ENCODE assay signal across 31 cellular contexts in the genomic region with DNA sequence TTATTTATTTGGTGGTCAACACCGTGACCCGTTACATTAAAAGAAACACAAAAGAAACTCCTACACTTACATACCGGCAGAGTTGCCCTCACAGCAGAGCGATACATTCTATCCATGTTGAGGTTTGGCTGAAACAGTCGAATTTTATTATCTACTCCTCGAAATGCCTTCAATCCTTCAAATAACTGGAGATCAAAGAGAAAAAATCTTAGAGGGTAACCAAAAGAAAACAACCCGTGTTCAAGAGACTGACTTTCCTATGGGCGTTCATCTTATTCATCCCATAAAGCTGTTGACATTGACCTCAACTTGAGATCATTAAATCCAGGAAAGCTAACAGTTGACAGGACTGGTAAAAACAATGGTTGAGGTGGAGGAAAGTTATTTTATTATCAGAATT.
"Had no signal": no experiment of that assay in that cellular context is flagged by ENCODE, and none has a peak within 500 bp of the region (broad histone marks: within the 10 kb centered on the region; RNA-seq: fewer than 3 reads in every experiment).

No MANE protein-coding gene starts in this region.

- H3K9ac ChIP-seq: KMS-11 had no signal

- H3K4me2 ChIP-seq: KMS-11 had no signal

- DNase-seq: activated B cell treated with CpG ODN at 0.5 μM for 24 hours; activated CD4-positive, alpha-beta memory T cell treated with anti-CD3 and anti-CD28 coated beads for 36 hours; activated CD4-positive, alpha-beta T cell treated with anti-CD3 and anti-CD28 coated beads for 4 hours; activated CD4-positive, alpha-beta T cell treated with anti-CD3 and anti-CD28 coated beads, Interleukin-2, amount 50 U/mL, for 1 hour; activated CD4-positive, CD25-positive, alpha-beta regulatory T cell treated with anti-CD3 and anti-CD28 coated beads, Interleukin-2, amount 50 U/mL, for 72 hours; activated CD8-positive, alpha-beta memory T cell treated with anti-CD3 and anti-CD28 coated beads, Interleukin-2, amount 50 U/mL, for 4 hours; activated effector memory CD4-positive, alpha-beta T cell treated with Interleukin-2 at 50 U/mL for 16 hours; activated naive CD4-positive, alpha-beta T cell treated with anti-CD3 and anti-CD28 coated beads, Interleukin-2, amount 10 ng/mL, durations not matched to agents 7 days and 5 days; activated naive CD8-positive, alpha-beta T cell treated with anti-CD3 and anti-CD28 coated beads, Interleukin-2, amount 50 U/mL, for 24 hours; activated T-cell treated with anti-CD3 and anti-CD28 coated beads for 4 hours; activated T-cell treated with anti-CD3 and anti-CD28 coated beads, Interleukin-2, amount 50 U/mL, for 48 hours; anterior cingulate cortex; brain microvascular endothelial cell; central memory CD4-positive, alpha-beta T cell; NCI-H1105; NCI-H1417 treated with DMSO at 0.1 percent for 48 hours; NCI-H187 treated with DMSO at 0.1 percent for 48 hours; NCI-H2081; NCI-H2171 treated with DMSO at 0.1 percent for 48 hours; NCI-H2227 treated with DMSO at 0.1 percent for 48 hours; NCI-H446; NCI-H510A treated with DMSO at 0.1 percent for 48 hours; NCI-H69; Right ventricle myocardium superior; SW 1271; T-helper 1 cell; T-helper 2 cell; T-helper 9 cell had no signal

- H3K4me3 Mint-ChIP-seq: activated B cell treated with CpG ODN at 0.5 μM for 24 hours; activated CD4-positive, alpha-beta memory T cell treated with anti-CD3 and anti-CD28 coated beads for 36 hours; activated naive CD4-positive, alpha-beta T cell treated with anti-CD3 and anti-CD28 coated beads, Interleukin-2, amount 10 ng/mL, durations not matched to agents 7 days and 5 days; activated naive CD8-positive, alpha-beta T cell; activated naive CD8-positive, alpha-beta T cell treated with anti-CD3 and anti-CD28 coated beads, Interleukin-2, amount 50 U/mL, for 24 hours had no signal

- H3K27me3 ChIP-seq: brain microvascular endothelial cell had no signal

- H3K27me3 Mint-ChIP-seq: activated B cell treated with CpG ODN at 0.5 μM for 24 hours; activated CD4-positive, alpha-beta memory T cell treated with anti-CD3 and anti-CD28 coated beads for 36 hours; activated naive CD4-positive, alpha-beta T cell treated with anti-CD3 and anti-CD28 coated beads, Interleukin-2, amount 10 ng/mL, durations not matched to agents 7 days and 5 days; activated naive CD8-positive, alpha-beta T cell; activated naive CD8-positive, alpha-beta T cell treated with anti-CD3 and anti-CD28 coated beads, Interleukin-2, amount 50 U/mL, for 24 hours had no signal

- H3K36me3 Mint-ChIP-seq: activated CD4-positive, alpha-beta memory T cell treated with anti-CD3 and anti-CD28 coated beads for 36 hours; activated naive CD4-positive, alpha-beta T cell treated with anti-CD3 and anti-CD28 coated beads, Interleukin-2, amount 10 ng/mL, durations not matched to agents 7 days and 5 days; activated naive CD8-positive, alpha-beta T cell had no signal

- H3K27ac ChIP-seq: brain microvascular endothelial cell, KMS-11, VCaP had no signal

- H3K9me3 Mint-ChIP-seq: activated B cell treated with CpG ODN at 0.5 μM for 24 hours; activated CD4-positive, alpha-beta memory T cell treated with anti-CD3 and anti-CD28 coated beads for 36 hours; activated naive CD4-positive, alpha-beta T cell treated with anti-CD3 and anti-CD28 coated beads, Interleukin-2, amount 10 ng/mL, durations not matched to agents 7 days and 5 days; activated naive CD8-positive, alpha-beta T cell treated with anti-CD3 and anti-CD28 coated beads, Interleukin-2, amount 50 U/mL, for 24 hours had no signal

- H3K27ac Mint-ChIP-seq: activated B cell treated with CpG ODN at 0.5 μM for 24 hours; activated CD4-positive, alpha-beta memory T cell treated with anti-CD3 and anti-CD28 coated beads for 36 hours; activated naive CD4-positive, alpha-beta T cell treated with anti-CD3 and anti-CD28 coated beads, Interleukin-2, amount 10 ng/mL, durations not matched to agents 7 days and 5 days; activated naive CD8-positive, alpha-beta T cell; activated naive CD8-positive, alpha-beta T cell treated with anti-CD3 and anti-CD28 coated beads, Interleukin-2, amount 50 U/mL, for 24 hours had no signal

- H3K4me1 Mint-ChIP-seq: activated B cell treated with CpG ODN at 0.5 μM for 24 hours; activated naive CD4-positive, alpha-beta T cell treated with anti-CD3 and anti-CD28 coated beads, Interleukin-2, amount 10 ng/mL, durations not matched to agents 7 days and 5 days; activated naive CD8-positive, alpha-beta T cell treated with anti-CD3 and anti-CD28 coated beads, Interleukin-2, amount 50 U/mL, for 24 hours had no signal
